ENCODE assay signal across 10 cellular contexts in the genomic region with DNA sequence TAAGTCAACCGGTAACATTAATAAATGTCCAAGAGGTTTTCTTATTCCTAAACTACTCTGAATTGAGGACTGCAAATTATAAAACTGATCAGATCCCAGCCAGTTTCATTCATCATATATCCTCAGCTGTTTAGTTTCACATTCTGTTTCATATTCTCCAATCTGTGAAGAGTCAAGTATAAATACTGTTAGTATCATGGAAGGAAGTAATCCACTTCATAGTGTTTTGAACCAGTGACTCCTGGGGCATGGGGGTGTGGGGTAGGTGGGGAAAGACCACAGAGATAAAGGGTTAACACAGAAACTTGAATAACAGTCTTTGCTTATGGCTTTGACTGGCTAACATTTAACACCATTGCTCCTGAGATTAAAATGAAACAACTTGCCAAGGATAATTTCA.
A peak's percentile ranks its signal among the peaks of the same experiment; 100 is the strongest.
DNase-seq lines count a peak whose midpoint lies in the region; ATAC-seq and TF ChIP-seq lines count a peak whose summit lies in the region.
"Had no signal": no experiment of that assay in that cellular context is flagged by ENCODE, and none has a peak within 500 bp of the region (broad histone marks: within the 10 kb centered on the region; RNA-seq: fewer than 3 reads in every experiment).

No MANE protein-coding gene starts in this region.

- H3K36me3 ChIP-seq in SJSA1, result 0 out of 2 replicates have a peak, but pooled peaks cover 5% of the 10 kb centered on the region
- no peaks in the 10 kb centered on the region for H3K36me3 ChIP-seq in colonic mucosa
- no peaks in the 10 kb centered on the region for H3K36me3 ChIP-seq in skeletal muscle tissue (ENCODE audit: control insufficient read depth in 3 of 3, insufficient read depth in 3 of 3, low read length in 3 of 3)
- no peaks in the 10 kb centered on the region for H3K36me3 ChIP-seq in prostate gland

- H3K27ac ChIP-seq in SJSA1 (0 out of 2 replicates have a peak overlapping the region, but pooled peaks have one; percentile 56), colonic mucosa (peak overlapping the region; percentile 50), skeletal muscle tissue (ENCODE audit: low read depth, low read length) (peak overlapping the region; percentile 31), prostate gland (no peak overlapping the region)

- H3K27me3 ChIP-seq in SJSA1 (replicated peaks), result no peaks in the 10 kb centered on the region
- H3K27me3 ChIP-seq in colonic mucosa, result no peaks in the 10 kb centered on the region
- peaks cover 0 to 5% (median 3%) of the 10 kb centered on the region in 3 donors for H3K27me3 ChIP-seq in skeletal muscle tissue (ENCODE audit: control insufficient read depth in 3 of 3, insufficient read depth in 3 of 3, low read length in 3 of 3)
- no peaks in the 10 kb centered on the region for H3K27me3 ChIP-seq in prostate gland (replicated peaks; ENCODE audit: insufficient read depth)

- no peak for TF ChIP-seq POLR2A in prostate gland (IDR thresholded peaks at IDR 0.05)

- peaks cover 41% of the 10 kb centered on the region for H3K4me1 ChIP-seq in SJSA1 (replicated peaks)
- no peaks in the 10 kb centered on the region for H3K4me1 ChIP-seq in colonic mucosa
- peaks cover 0 to 3% (median 0%) of the 10 kb centered on the region in 3 donors for H3K4me1 ChIP-seq in skeletal muscle tissue (ENCODE audit: control insufficient read depth in 3 of 3, insufficient read depth in 3 of 3, low read length in 3 of 3)
- H3K4me1 ChIP-seq in prostate gland (replicated peaks), result no peaks in the 10 kb centered on the region

- WGBS in prostate gland, result 95% methylated on average over 1 of the region's 1 CpG

- H3K9ac ChIP-seq in colonic mucosa (ENCODE audit: low read depth in 2 of 2, low read length in 2 of 2), result no peak overlapping the region
- H3K9ac ChIP-seq in skeletal muscle tissue (ENCODE audit: low read depth in 1 of 3, low read length in 3 of 3), result no peak overlapping the region

- H3K4me3 ChIP-seq in SJSA1 (no peak overlapping the region), colonic mucosa (no peak overlapping the region), skeletal muscle tissue (ENCODE audit: low read length in 3 of 3) (no peak overlapping the region), prostate gland (no peak overlapping the region)

- TF ChIP-seq CTCF in colonic mucosa (IDR thresholded peaks at IDR 0.05), result no peak
- no peak for TF ChIP-seq CTCF in prostate gland (IDR thresholded peaks at IDR 0.05)

- no peak for DNase-seq in SJSA1 (ENCODE audit: low read depth in 1 of 2, low spot score in 2 of 2)
- DNase-seq in colonic mucosa, result no peak
- no peak for DNase-seq in mesenteric fat pad (ENCODE audit: low spot score)
- no peak for DNase-seq in prostate gland (ENCODE audit: low spot score)
- DNase-seq: effector CD8-positive, alpha-beta T cell; NCI-H187 treated with DMSO at 0.1 percent for 48 hours; T-helper 9 cell had no signal

- intact Hi-C loops in colonic mucosa (cut with DNase I) (no loop called here), prostate gland (cut with DNase I) (no loop called here)

- peak; percentile 30 for ATAC-seq in GM18498 (IDR thresholded peaks at IDR 0.05; ENCODE audit: unreplicated experiment)
- no peak for ATAC-seq in GM21529 (IDR thresholded peaks at IDR 0.05; ENCODE audit: unreplicated experiment)

- H3K9me3 ChIP-seq in SJSA1 (replicated peaks), result no peaks in the 10 kb centered on the region
- H3K9me3 ChIP-seq in colonic mucosa, result no peaks in the 10 kb centered on the region
- no peaks in the 10 kb centered on the region for H3K9me3 ChIP-seq in skeletal muscle tissue (ENCODE audit: control insufficient read depth in 3 of 3, low read length in 3 of 3)
- H3K9me3 ChIP-seq in prostate gland, result no peaks in the 10 kb centered on the region

Comparison
In these comparisons a context has a peak if more than half of its experiments do, and no peak if none do; other contexts are left out.
1. H3K27ac ChIP-seq: peak in SJSA1 (single experiment), colonic mucosa (single experiment) and skeletal muscle tissue (single experiment); none in prostate gland (0 of 2).